Comparison of ENCODE assay signal across 8 cellular contexts in the genomic region with DNA sequence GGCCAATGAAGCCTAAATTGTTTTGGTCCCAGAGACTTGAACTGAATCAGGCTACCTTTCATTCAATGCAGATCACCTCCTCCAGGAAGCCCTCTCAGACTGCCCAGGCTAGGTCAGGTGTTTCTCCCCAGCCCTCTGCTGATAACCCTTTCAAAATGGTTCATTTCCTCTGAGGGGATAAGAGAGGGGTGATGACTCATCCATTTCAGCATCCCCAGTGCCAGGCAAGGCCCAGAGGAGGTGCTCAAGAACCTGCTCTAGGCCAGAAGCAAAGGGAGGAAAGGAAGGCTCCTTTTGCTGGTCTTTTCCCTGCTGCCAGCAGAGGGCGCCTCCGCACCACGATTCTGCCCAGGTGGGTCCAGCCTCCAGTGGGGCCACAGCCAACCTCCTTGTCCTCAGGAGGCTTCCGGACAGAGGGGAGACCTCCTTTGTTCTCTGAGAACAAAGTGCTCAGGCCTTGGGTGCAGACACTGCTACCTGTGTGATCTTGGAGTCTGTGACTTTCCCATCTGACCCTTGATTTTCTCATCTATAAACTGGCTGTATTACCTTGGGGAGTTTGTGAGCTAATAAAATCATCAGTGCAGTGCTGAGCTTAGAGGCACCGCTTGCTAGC. TPM values are rescaled to one million over a fixed set of nuclear protein-coding genes. Genes with fewer than 3 reads are reported as not detected.
A peak's percentile ranks its signal among the peaks of the same experiment; 100 is the strongest.
DNase-seq lines count a peak whose midpoint lies in the region; ATAC-seq and TF ChIP-seq lines count a peak whose summit lies in the region.

No MANE protein-coding gene starts in this region.

- H3K4me1 ChIP-seq in OCI-LY7 (ENCODE audit: insufficient read depth, low read length, poor library complexity, severe bottlenecking) (no peaks in the 10 kb centered on the region), esophagus squamous epithelium (peaks cover 0 to 23% (median 4%) of the 10 kb centered on the region in 3 donors)

- WGBS in esophagus squamous epithelium, 2 donors: 18 to 83% methylated on average over 1 to 5 of the region's 5 CpGs

- POLR2A ChIA-PET in OCI-LY7 (lab: Charles Lee): no interaction called here

- no TSS peak for BruUV-seq in OCI-LY7 (replicated peaks; lab: Mats Ljungman, UMichigan)

- H3K9me3 Mint-ChIP-seq in HFFc6 (no peaks in the 10 kb centered on the region), nephron progenitor cell (peaks cover 34% of the 10 kb centered on the region)

- H3K79me2 ChIP-seq in OCI-LY7 (ENCODE audit: insufficient read depth, low read depth, low read length): no peaks in the 10 kb centered on the region

- H3K27ac Mint-ChIP-seq in HFFc6 (no peak overlapping the region), nephron progenitor cell (no peak overlapping the region)

- TF ChIP-seq CTCF in HFFc6 (IDR thresholded peaks at IDR 0.05) (peak; percentile 98), OCI-LY7 (conservative IDR thresholded peaks at IDR 0.05; ENCODE audit: low read length) (peak; percentile 97), esophagus squamous epithelium (IDR thresholded peaks at IDR 0.05) (peak; percentile 78 to 94 (median 83)), nephron progenitor cell (IDR thresholded peaks at IDR 0.05) (peak; percentile 82)

- peaks cover 16% of the 10 kb centered on the region; the same call in 1 of the 2 replicates for H3K4me1 Mint-ChIP-seq in HFFc6 (ENCODE audit: low read depth)
- peaks cover 6% of the 10 kb centered on the region for H3K4me1 Mint-ChIP-seq in nephron progenitor cell

- H3K9me3 ChIP-seq in OCI-LY7 (ENCODE audit: low read length): no peaks in the 10 kb centered on the region
- H3K9me3 ChIP-seq in esophagus squamous epithelium: no peaks in the 10 kb centered on the region

- no peaks in the 10 kb centered on the region for H3K27me3 ChIP-seq in esophagus squamous epithelium

- DNase-seq in CD1c-positive myeloid dendritic cell (ENCODE audit: extremely low spot score): peak; percentile 67
- peak; percentile 77 for DNase-seq in HFFc6
- peak; percentile 70 for DNase-seq in OCI-LY7 (ENCODE audit: low spot score)
- DNase-seq in activated T-cell treated with anti-CD3 and anti-CD28 coated beads for 4 hours: peak; percentile 49
- no peak for DNase-seq in esophagus squamous epithelium (lab: John Stamatoyannopoulos, UW)
- DNase-seq in nephron progenitor cell: peak; percentile 74
- peak; percentile 74 for DNase-seq in stimulated activated naive CD8-positive, alpha-beta T cell treated with anti-CD3 and anti-CD28 coated beads, Interleukin-15, Interleukin-2, amounts not matched to agents 100 U/mL and 50 U/mL, for 24 hours

- H2AFZ ChIP-seq in OCI-LY7 (ENCODE audit: low read length): no peak overlapping the region

- H3K4me2 ChIP-seq in OCI-LY7 (ENCODE audit: low read length): no peak overlapping the region

- H3K4me3 Mint-ChIP-seq in HFFc6: no peak overlapping the region
- H3K4me3 Mint-ChIP-seq in nephron progenitor cell: no peak overlapping the region

- peak; percentile 95 for ATAC-seq in stimulated activated naive CD8-positive, alpha-beta T cell treated with anti-CD3 and anti-CD28 coated beads, Interleukin-15, Interleukin-2, amounts not matched to agents 100 U/mL and 50 U/mL, for 24 hours
- ATAC-seq in GM21360 (IDR thresholded peaks at IDR 0.05; ENCODE audit: unreplicated experiment): no peak

- H4K20me1 ChIP-seq in OCI-LY7 (ENCODE audit: insufficient read depth, low read length): no peaks in the 10 kb centered on the region

- TF ChIP-seq POLR2A in esophagus squamous epithelium (IDR thresholded peaks at IDR 0.05): no peak

- H3K4me3 ChIP-seq in OCI-LY7 (ENCODE audit: low read depth, low read length, poor library complexity, severe bottlenecking): no peak overlapping the region
- H3K4me3 ChIP-seq in esophagus squamous epithelium: no peak overlapping the region

- H3K36me3 Mint-ChIP-seq in HFFc6 (ENCODE audit: low read depth) (no peaks in the 10 kb centered on the region), nephron progenitor cell (ENCODE audit: low read depth) (no peaks in the 10 kb centered on the region)

- no peaks in the 10 kb centered on the region for H3K9me2 ChIP-seq in OCI-LY7 (ENCODE audit: insufficient read depth, low read length)

- H3K27me3 Mint-ChIP-seq in HFFc6 (ENCODE audit: insufficient read depth) (peaks cover 14% of the 10 kb centered on the region), nephron progenitor cell (ENCODE audit: low read depth, poor library complexity) (peaks cover 11% of the 10 kb centered on the region)

- CTCF ChIA-PET in OCI-LY7 (lab: Charles Lee; ENCODE audit: unreplicated experiment): interaction anchor here (0.7 to 1.1 kb wide), 3 partner anchors 58 to 113 kb away, joined by 3 to 5 read pairs (median 3); no protein-coding TSS in a partner anchor

- H3K27ac ChIP-seq in OCI-LY7 (ENCODE audit: low read depth, low read length, poor library complexity, severe bottlenecking) (no peak overlapping the region), esophagus squamous epithelium (no peak overlapping the region)

- H3K36me3 ChIP-seq in OCI-LY7 (ENCODE audit: insufficient read depth, low read length) (no peaks in the 10 kb centered on the region), esophagus squamous epithelium (no peaks in the 10 kb centered on the region)

- intact Hi-C loops in OCI-LY7 (cut with micrococcal nuclease; ENCODE audit: unreplicated experiment): loop anchor here (2.0 kb wide), 1 partner anchor 113 kb away; no protein-coding TSS in a partner anchor
- intact Hi-C loops in esophagus squamous epithelium (cut with DNase I): no loop called here

RNA-seq across cellular contexts. Expression of gene ARHGEF10L, which starts 45.3 kb away (rescaled TPM):
- 10 to 100 TPM; 11.1 to 29.0 (median 26.7) TPM for total RNA-seq in HFFc6 (2021; fragmentation: NEBNext Ultra II Directional; extraction: Animal tissue kit (Norgen Biotek cat#: 25700))
- 0.39 TPM in 1 of 2 replicates, not detected in the other for total RNA-seq in OCI-LY7 (2014; rRNA removed; shearing (Covaris generic))
- 2.3 and 2.4 TPM in 2 replicates for total RNA-seq in OCI-LY7 (2022)
- total RNA-seq in esophagus squamous epithelium: 10 to 100 TPM; 30.0 to 61.4 (median 44.7) TPM

RNA-seq across cellular contexts. Expression of gene RCC2, which starts 54.7 kb away (rescaled TPM):
- 10 to 100 TPM; 36.0 to 43.8 (median 38.0) TPM for total RNA-seq in HFFc6 (2021; fragmentation: NEBNext Ultra II Directional; extraction: Animal tissue kit (Norgen Biotek cat#: 25700))
- 125 and 139 TPM in 2 replicates for total RNA-seq in OCI-LY7 (2014; rRNA removed; shearing (Covaris generic))
- total RNA-seq in OCI-LY7 (2022): 250 and 271 TPM in 2 replicates
- 10 to 100 TPM; 51.3 to 81.3 (median 53.6) TPM for total RNA-seq in esophagus squamous epithelium
